8 cellular contexts compared by ENCODE assay signal in the genomic region with DNA sequence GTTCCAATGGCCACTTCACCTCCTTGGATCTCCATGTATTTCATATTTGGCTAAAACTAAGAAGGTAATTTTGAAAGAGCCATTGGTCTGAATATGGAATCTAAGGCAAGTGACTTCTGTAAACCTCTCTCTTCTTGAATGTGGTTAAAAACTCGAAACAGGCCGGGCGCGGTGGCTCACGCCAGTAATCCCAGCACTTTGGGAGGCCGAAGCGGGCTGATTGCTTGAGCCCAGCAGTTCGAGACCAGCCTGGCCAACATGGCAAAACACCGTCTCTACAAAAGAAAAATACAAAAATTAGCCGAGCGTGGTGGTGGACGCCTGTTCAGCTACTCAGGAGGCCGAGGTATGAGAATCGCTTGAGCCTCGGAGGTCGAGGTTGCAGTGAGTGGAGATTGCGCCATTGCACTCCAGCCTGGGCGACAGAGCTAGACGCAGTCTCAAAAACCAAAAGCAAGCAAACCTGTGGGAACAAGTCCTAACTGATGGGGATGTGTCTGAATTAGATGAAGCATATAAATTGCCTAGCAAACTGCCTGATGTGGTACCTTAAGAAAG. TPM values are rescaled to one million over a fixed set of nuclear protein-coding genes. Genes with fewer than 3 reads are reported as not detected.
A peak's percentile ranks its signal among the peaks of the same experiment; 100 is the strongest.
DNase-seq lines count a peak whose midpoint lies in the region; ATAC-seq and TF ChIP-seq lines count a peak whose summit lies in the region.

No MANE protein-coding gene starts in this region.

- H3K9ac ChIP-seq in HUES48 (ENCODE audit: low read depth, low read length): peak overlapping the region; percentile 99
- H3K9ac ChIP-seq in muscle layer of colon (ENCODE audit: low read length): peak overlapping the region; percentile 100

- in situ Hi-C loops in KBM-7 (cut with MboI; ENCODE audit: low pct_unique_long_range_greater_than_20kb, low sequenced_read_pairs): no loop called here

- H3K36me3 ChIP-seq in HUES48 (ENCODE audit: control insufficient read depth, insufficient read depth, low read length) (no peaks in the 10 kb centered on the region), breast epithelium (no peaks in the 10 kb centered on the region), muscle layer of colon (ENCODE audit: insufficient read depth, low read length) (no peaks in the 10 kb centered on the region)

- ATAC-seq in HG02973 (IDR thresholded peaks at IDR 0.05; ENCODE audit: unreplicated experiment): no peak

- intact Hi-C loops in breast epithelium (cut with DNase I; ENCODE audit: low total_unique reads): no loop called here

- DNase-seq in breast epithelium (ENCODE audit: low spot score in 2 of 2) (no peak), medulla oblongata (ENCODE audit: extremely low spot score) (no peak), KBM-7 (no peak)
- no peak for DNase-seq in activated CD4-positive, alpha-beta T cell treated with anti-CD3 and anti-CD28 coated beads for 1 hour

- no peaks in the 10 kb centered on the region for H3K9me3 ChIP-seq in HUES48 (ENCODE audit: control insufficient read depth, insufficient read depth, low read length)
- H3K9me3 ChIP-seq in breast epithelium: no peaks in the 10 kb centered on the region
- no peaks in the 10 kb centered on the region for H3K9me3 ChIP-seq in muscle layer of colon (ENCODE audit: low read length)

- no peaks in the 10 kb centered on the region for H3K27me3 ChIP-seq in HUES48 (ENCODE audit: control insufficient read depth, insufficient read depth, low read length)
- H3K27me3 ChIP-seq in breast epithelium: no peaks in the 10 kb centered on the region
- H3K27me3 ChIP-seq in muscle layer of colon (ENCODE audit: control insufficient read depth in 1 of 2, insufficient read depth in 2 of 2, low read length in 2 of 2): no peaks in the 10 kb centered on the region

- TF ChIP-seq POLR2A in breast epithelium (IDR thresholded peaks at IDR 0.05): no peak

- no peak for TF ChIP-seq CTCF in 22Rv1 (IDR thresholded peaks at IDR 0.05)
- no peak for TF ChIP-seq CTCF in breast epithelium (IDR thresholded peaks at IDR 0.05)

- H3K4me1 ChIP-seq in HUES48 (ENCODE audit: control insufficient read depth, insufficient read depth, low read length) (peaks cover 15% of the 10 kb centered on the region; the same call in 1 of the 2 replicates), breast epithelium (peaks cover 0 to 5% of the 10 kb centered on the region in 2 donors), muscle layer of colon (ENCODE audit: insufficient read depth, low read length) (peaks cover 19% of the 10 kb centered on the region)

- H3K27ac ChIP-seq in 22Rv1 (peak overlapping the region; percentile 98), HUES48 (ENCODE audit: low read depth, low read length) (peak overlapping the region; percentile 99), breast epithelium (peak overlapping the region; percentile 98), muscle layer of colon (ENCODE audit: low read depth, low read length) (no peak overlapping the region)

- H3K4me3 ChIP-seq in HUES48 (ENCODE audit: low read depth, low read length): peak overlapping the region; percentile 97
- peak overlapping the region in 2 of 3 donors; percentile 70 to 92 for H3K4me3 ChIP-seq in breast epithelium
- H3K4me3 ChIP-seq in muscle layer of colon (ENCODE audit: low read depth in 1 of 2, low read length in 2 of 2): peak overlapping the region in 1 of 2 donors; percentile 98

RNA-seq across cellular contexts. Expression of a gene that starts 2.2 kb away (rescaled TPM):
- 10 to 100 TPM; 11.8 to 22.4 (median 20.2) TPM for total RNA-seq in breast epithelium
